ENCODE assay signal across 1 cellular context in the genomic region with DNA sequence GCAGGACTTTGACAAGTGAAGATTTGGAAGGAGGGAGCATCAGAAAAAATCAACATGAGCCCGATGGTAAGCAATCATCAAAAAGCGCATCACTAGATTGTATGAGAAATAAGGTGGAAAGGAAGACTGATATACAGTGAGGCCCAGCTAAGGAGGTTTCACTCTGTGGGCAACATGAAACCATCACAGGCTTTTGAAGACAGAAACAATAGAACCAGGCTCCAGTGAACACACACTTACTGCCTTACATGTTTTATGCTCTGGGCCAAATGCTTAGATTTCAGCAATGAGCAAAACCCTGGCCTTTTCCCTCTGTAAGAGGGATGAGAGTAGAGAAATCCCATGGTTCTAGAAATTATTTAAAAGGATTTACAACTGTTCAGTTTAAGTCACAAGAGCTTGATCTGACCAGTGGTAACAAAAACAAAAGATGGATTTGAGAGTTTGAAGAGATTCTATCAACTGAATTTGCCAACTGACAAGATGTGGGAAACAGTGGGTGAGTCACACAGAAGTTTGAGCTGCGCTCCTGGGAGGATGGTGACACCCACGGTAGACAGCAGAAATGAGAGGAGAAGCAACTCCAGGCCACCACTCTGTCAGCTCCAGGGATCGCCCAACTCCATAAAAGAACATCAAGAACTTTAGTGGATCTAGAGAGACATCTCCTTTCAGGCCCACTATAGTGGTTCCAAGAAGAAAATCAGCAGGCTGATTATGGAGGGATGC.
TF ChIP-seq lines count a peak whose summit lies in the region.

No MANE protein-coding gene starts in this region.

TF ChIP-seq in GM12878, 131 proteins besides CTCF, POLR2A, EP300 and RAD21 (continued from another document):
- TF ChIP-seq E2F8 (IDR thresholded peaks at IDR 0.05; ENCODE audit: low read depth, partially characterized antibody) (no peak), E2F4 (IDR thresholded peaks at IDR 0.05; ENCODE audit: low read depth, low read length) (no peak), IKZF2 (IDR thresholded peaks at IDR 0.05) (peak in 1 of 2 experiments; percentile 26; a peak in 2 of 4 replicates), PAX5 (IDR thresholded peaks at IDR 0.05; ENCODE audit: borderline replicate concordance, low read depth, low read length) (peak; percentile 61; the same call in 1 of the 2 replicates), BRCA1 (IDR thresholded peaks at IDR 0.05; ENCODE audit: low read depth, low read length) (no peak), WRNIP1 (IDR thresholded peaks at IDR 0.05; ENCODE audit: borderline replicate concordance, low read depth, low read length) (no peak), DPF2 (IDR thresholded peaks at IDR 0.05) (no peak), KDM1A (IDR thresholded peaks at IDR 0.05; ENCODE audit: borderline replicate concordance) (no peak), FOS (IDR thresholded peaks at IDR 0.05; ENCODE audit: borderline replicate concordance, extremely low read depth, insufficient read length) (no peak), NFIC (IDR thresholded peaks at IDR 0.05; ENCODE audit: low read depth, low read length) (0 out of 2 replicates have a peak, but pooled peaks have one; percentile 22), POLR2AphosphoS5 (IDR thresholded peaks at IDR 0.05; ENCODE audit: low read length) (no peak), SRF (IDR thresholded peaks at IDR 0.05; ENCODE audit: low read depth in 2 of 2, low read length in 2 of 2) (0 out of 4 replicates have a peak, but pooled peaks of 1 of the 2 experiments have one; percentile 18), RUNX3 (IDR thresholded peaks at IDR 0.05; ENCODE audit: low read length) (peak; percentile 58)
- TF ChIP-seq, protein P1, sequence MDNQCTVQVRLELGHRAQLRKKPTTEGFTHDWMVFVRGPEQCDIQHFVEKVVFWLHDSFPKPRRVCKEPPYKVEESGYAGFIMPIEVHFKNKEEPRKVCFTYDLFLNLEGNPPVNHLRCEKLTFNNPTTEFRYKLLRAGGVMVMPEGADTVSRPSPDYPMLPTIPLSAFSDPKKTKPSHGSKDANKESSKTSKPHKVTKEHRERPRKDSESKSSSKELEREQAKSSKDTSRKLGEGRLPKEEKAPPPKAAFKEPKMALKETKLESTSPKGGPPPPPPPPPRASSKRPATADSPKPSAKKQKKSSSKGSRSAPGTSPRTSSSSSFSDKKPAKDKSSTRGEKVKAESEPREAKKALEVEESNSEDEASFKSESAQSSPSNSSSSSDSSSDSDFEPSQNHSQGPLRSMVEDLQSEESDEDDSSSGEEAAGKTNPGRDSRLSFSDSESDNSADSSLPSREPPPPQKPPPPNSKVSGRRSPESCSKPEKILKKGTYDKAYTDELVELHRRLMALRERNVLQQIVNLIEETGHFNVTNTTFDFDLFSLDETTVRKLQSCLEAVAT (IDR thresholded peaks at IDR 0.05) = peak; percentile 69
